Comparison of ENCODE assay signal across 6 cellular contexts in the genomic region with DNA sequence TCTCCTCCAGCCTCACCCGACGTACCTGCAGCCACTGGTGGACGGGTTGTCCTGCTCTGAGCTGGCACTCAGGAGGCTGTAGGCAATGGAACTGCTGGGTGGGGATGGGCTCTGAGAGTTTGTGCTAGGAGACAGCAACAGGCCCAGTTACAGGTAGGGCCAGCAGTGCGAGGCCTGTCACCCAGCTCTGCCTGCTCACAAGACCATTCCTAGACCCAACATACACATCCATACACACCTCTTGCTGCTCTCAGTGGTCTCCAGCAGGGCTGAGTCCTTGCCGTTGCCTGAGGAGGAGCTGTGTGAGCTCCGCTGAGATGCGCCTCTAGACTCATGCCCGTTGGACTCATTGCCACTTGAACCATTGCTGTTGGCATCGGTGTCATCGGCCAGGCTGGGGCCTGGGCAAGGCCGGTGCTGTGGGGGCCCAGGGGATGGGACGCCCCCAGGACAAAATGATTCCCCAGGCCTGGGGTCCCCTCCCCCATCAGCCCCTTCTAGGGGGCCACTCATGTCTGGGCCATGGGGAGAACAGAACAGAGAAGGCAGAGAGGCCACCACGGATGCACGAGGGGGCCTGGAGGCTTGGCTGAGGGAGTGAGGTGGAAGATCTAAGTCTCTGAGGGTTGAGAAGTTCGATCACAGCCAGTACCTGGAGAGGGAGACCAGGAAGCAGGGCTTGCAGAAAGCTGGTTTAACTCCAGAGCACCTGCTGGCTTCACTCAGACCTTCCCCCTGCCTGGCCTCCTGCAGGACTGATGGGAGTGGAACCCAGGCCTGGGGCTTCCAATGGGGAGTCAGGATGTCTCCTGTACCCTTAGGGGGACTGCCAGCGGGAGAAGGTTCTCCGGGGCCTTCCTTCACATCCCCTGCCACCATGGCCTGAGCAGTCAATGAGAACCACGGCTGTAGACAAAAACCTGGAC. TPM values are rescaled to one million over a fixed set of nuclear protein-coding genes. Genes with fewer than 3 reads are reported as not detected.
A peak's percentile ranks its signal among the peaks of the same experiment; 100 is the strongest.
DNase-seq lines count a peak whose midpoint lies in the region; ATAC-seq and TF ChIP-seq lines count a peak whose summit lies in the region.

No MANE protein-coding gene starts in this region.

- H3K9ac ChIP-seq in BLaER1, result peak overlapping the region; percentile 90

- peaks cover 47% of the 10 kb centered on the region for H3K4me1 ChIP-seq in BLaER1

- peak overlapping the region; percentile 82 for H3K27ac ChIP-seq in BLaER1

- ATAC-seq in left lobe of liver, result no peak

- peaks cover 52% of the 10 kb centered on the region for H4K20me1 ChIP-seq in BLaER1

- H3K27me3 ChIP-seq in BLaER1, result no peaks in the 10 kb centered on the region

- H3K9me3 ChIP-seq in BLaER1, result no peaks in the 10 kb centered on the region

- peak overlapping the region; percentile 98 for H3K4me2 ChIP-seq in BLaER1

- DNase-seq in left lobe of liver (ENCODE audit: low spot score) (peak; percentile 54), NCI-H524 (lab: John Stamatoyannopoulos, UW) (no peak), NCI-H187 treated with DMSO at 0.1 percent for 48 hours (lab: John Stamatoyannopoulos, UW) (no peak), DMS79 (lab: John Stamatoyannopoulos, UW) (no peak)

- peak overlapping the region; percentile 88 for H3K4me3 ChIP-seq in BLaER1

- peaks cover 53% of the 10 kb centered on the region for H3K36me3 ChIP-seq in BLaER1

TF ChIP-seq in PFSK-1, 5 proteins besides CTCF, POLR2A, EP300 and RAD21:
- TF ChIP-seq, protein P1, sequence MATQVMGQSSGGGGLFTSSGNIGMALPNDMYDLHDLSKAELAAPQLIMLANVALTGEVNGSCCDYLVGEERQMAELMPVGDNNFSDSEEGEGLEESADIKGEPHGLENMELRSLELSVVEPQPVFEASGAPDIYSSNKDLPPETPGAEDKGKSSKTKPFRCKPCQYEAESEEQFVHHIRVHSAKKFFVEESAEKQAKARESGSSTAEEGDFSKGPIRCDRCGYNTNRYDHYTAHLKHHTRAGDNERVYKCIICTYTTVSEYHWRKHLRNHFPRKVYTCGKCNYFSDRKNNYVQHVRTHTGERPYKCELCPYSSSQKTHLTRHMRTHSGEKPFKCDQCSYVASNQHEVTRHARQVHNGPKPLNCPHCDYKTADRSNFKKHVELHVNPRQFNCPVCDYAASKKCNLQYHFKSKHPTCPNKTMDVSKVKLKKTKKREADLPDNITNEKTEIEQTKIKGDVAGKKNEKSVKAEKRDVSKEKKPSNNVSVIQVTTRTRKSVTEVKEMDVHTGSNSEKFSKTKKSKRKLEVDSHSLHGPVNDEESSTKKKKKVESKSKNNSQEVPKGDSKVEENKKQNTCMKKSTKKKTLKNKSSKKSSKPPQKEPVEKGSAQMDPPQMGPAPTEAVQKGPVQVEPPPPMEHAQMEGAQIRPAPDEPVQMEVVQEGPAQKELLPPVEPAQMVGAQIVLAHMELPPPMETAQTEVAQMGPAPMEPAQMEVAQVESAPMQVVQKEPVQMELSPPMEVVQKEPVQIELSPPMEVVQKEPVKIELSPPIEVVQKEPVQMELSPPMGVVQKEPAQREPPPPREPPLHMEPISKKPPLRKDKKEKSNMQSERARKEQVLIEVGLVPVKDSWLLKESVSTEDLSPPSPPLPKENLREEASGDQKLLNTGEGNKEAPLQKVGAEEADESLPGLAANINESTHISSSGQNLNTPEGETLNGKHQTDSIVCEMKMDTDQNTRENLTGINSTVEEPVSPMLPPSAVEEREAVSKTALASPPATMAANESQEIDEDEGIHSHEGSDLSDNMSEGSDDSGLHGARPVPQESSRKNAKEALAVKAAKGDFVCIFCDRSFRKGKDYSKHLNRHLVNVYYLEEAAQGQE (IDR thresholded peaks at IDR 0.05; ENCODE audit: insufficient read depth in 1 of 2, low read depth in 2 of 2, low read length in 2 of 2), result no peak
- TF ChIP-seq POLR2AphosphoS5 (IDR thresholded peaks at IDR 0.05; ENCODE audit: low read depth, low read length), result 0 out of 2 replicates have a peak, but pooled peaks have one; percentile 17
- TF ChIP-seq FOXP2 (optimal IDR thresholded peaks at IDR 0.05; ENCODE audit: borderline replicate concordance, extremely low read depth, extremely low read length, insufficient read depth), result no peak
- TF ChIP-seq TAF1 (IDR thresholded peaks at IDR 0.05; ENCODE audit: borderline replicate concordance, insufficient read depth, low read length), result no peak
- no peak for TF ChIP-seq SIN3A (IDR thresholded peaks at IDR 0.05; ENCODE audit: borderline replicate concordance, insufficient read depth, low read length)
TF ChIP-seq in PFSK-1: peak in this region for 1.

RNA-seq across cellular contexts. Expression of a gene that starts 1.7 kb away (rescaled TPM):
- 90.4 TPM for polyA plus RNA-seq in PFSK-1 (2012; ENCODE audit: insufficient read length, low read depth)
- 108 TPM for total RNA-seq in left lobe of liver

RNA-seq across cellular contexts. Expression of a gene that starts 12.3 kb away (rescaled TPM):
- polyA plus RNA-seq in PFSK-1 (2012; ENCODE audit: insufficient read length, low read depth), result 31.6 TPM
- total RNA-seq in left lobe of liver, result 18.1 TPM

RNA-seq across cellular contexts. Expression of a gene that starts 25.7 kb away (rescaled TPM):
- 8.8 TPM for polyA plus RNA-seq in PFSK-1 (2012; ENCODE audit: insufficient read length, low read depth)
- 3.6 TPM for total RNA-seq in left lobe of liver

RNA-seq across cellular contexts. Expression of a gene that starts 26.6 kb away (rescaled TPM):
- polyA plus RNA-seq in PFSK-1 (2012; ENCODE audit: insufficient read length, low read depth), result 26.6 TPM
- total RNA-seq in left lobe of liver, result not detected

RNA-seq across cellular contexts. Expression of a gene that starts 32.1 kb away (rescaled TPM):
- polyA plus RNA-seq in PFSK-1 (2012; ENCODE audit: insufficient read length, low read depth), result 0.93 TPM
- not detected for total RNA-seq in left lobe of liver
